8 cellular contexts compared by ENCODE assay signal in the genomic region with DNA sequence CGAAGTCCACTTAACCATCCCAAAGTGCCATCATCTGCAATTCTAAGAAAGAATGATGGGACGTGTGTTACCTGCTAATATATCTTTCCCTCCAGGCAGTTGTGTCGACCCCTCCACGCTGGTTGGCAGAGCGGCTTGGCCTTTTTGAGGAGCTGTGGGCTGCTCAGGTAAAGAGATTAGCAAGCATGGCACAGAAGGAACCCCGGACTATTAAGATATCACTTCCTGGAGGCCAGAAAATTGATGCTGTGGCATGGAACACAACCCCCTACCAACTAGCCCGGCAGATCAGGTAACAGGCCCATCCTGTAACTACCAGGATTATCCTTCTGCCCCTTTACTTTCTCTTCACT. TPM values are rescaled to one million over a fixed set of nuclear protein-coding genes. Genes with fewer than 3 reads are reported as not detected.
DNase-seq lines count a peak whose midpoint lies in the region; ATAC-seq and TF ChIP-seq lines count a peak whose summit lies in the region.

No MANE protein-coding gene starts in this region.

- DNase-seq in breast epithelium (ENCODE audit: low spot score in 2 of 2) (no peak), erythroblast (lab: John Stamatoyannopoulos, UW) (no peak)

- no peaks in the 10 kb centered on the region for H3K27me3 ChIP-seq in HUES48 (ENCODE audit: control insufficient read depth, insufficient read depth, low read length)
- no peaks in the 10 kb centered on the region for H3K27me3 ChIP-seq in breast epithelium
- H3K27me3 ChIP-seq in mononuclear cell (ENCODE audit: insufficient read depth, low read length): no peaks in the 10 kb centered on the region

- TF ChIP-seq POLR2A in breast epithelium (IDR thresholded peaks at IDR 0.05) (no peak), erythroblast (IDR thresholded peaks at IDR 0.05; ENCODE audit: low read length) (no peak)

- TF ChIP-seq CTCF in 22Rv1 (IDR thresholded peaks at IDR 0.05): no peak
- TF ChIP-seq CTCF in breast epithelium (IDR thresholded peaks at IDR 0.05): no peak

- peaks cover 38% of the 10 kb centered on the region for H3K36me3 ChIP-seq in HUES48 (ENCODE audit: control insufficient read depth, insufficient read depth, low read length)
- H3K36me3 ChIP-seq in breast epithelium: no peaks in the 10 kb centered on the region

- H3K4me3 ChIP-seq in HUES48 (ENCODE audit: low read depth, low read length) (peak overlapping the region; percentile 87), breast epithelium (peak overlapping the region; percentile 70 to 77 (median 76)), mononuclear cell (ENCODE audit: low read length) (peak overlapping the region; percentile 86)

- intact Hi-C loops in breast epithelium (cut with DNase I; ENCODE audit: low total_unique reads): no loop called here

- H3K4me1 ChIP-seq in HUES48 (ENCODE audit: control insufficient read depth, insufficient read depth, low read length) (peaks cover 4% of the 10 kb centered on the region; the same call in 1 of the 2 replicates), breast epithelium (no peaks in the 10 kb centered on the region), mononuclear cell (ENCODE audit: insufficient read depth, low read length) (peaks cover 9% of the 10 kb centered on the region)

- no peaks in the 10 kb centered on the region for H3K9me3 ChIP-seq in HUES48 (ENCODE audit: control insufficient read depth, insufficient read depth, low read length)
- no peaks in the 10 kb centered on the region for H3K9me3 ChIP-seq in breast epithelium
- no peaks in the 10 kb centered on the region for H3K9me3 ChIP-seq in mononuclear cell (ENCODE audit: low read depth, low read length)

- peak overlapping the region; percentile 80 for H3K9ac ChIP-seq in HUES48 (ENCODE audit: low read depth, low read length)

- no peak for ATAC-seq in GM19395 (IDR thresholded peaks at IDR 0.05; ENCODE audit: unreplicated experiment)
- no peak for ATAC-seq in HG03097 (IDR thresholded peaks at IDR 0.05; ENCODE audit: low FRiP score, unreplicated experiment)
- ATAC-seq in HG03108 (IDR thresholded peaks at IDR 0.05; ENCODE audit: unreplicated experiment): no peak

- H3K27ac ChIP-seq in 22Rv1 (peak overlapping the region; percentile 58), HUES48 (ENCODE audit: low read depth, low read length) (no peak overlapping the region), breast epithelium (peak overlapping the region; percentile 79 to 81)

RNA-seq across cellular contexts. Expression of a gene that starts 0.5 kb away (rescaled TPM):
- 10 to 100 TPM; 12.1 to 21.4 (median 19.9) TPM for total RNA-seq in breast epithelium
- total RNA-seq in mononuclear cell: 10.2 TPM

RNA-seq across cellular contexts. Expression of a gene that starts 20.2 kb away (rescaled TPM):
- total RNA-seq in breast epithelium (10 to 100 TPM in 2 of 3 donors, 1 to 10 TPM in 1; 4.0 to 53.3 (median 10.2) TPM), mononuclear cell (0.21 TPM)

RNA-seq across cellular contexts. Expression of a gene that starts 27.8 kb away (rescaled TPM):
- total RNA-seq in breast epithelium: 1 to 10 TPM in 1 of 3 donors, not detected in 2; 2.2 TPM
- not detected for total RNA-seq in mononuclear cell
